1 cellular context compared by ENCODE assay signal in genomic region chr2:8684885-8685696, GRCh38.
TF ChIP-seq lines count a peak whose summit lies in the region.

No MANE protein-coding gene starts in this region.

TF ChIP-seq in A549, 52 proteins besides CTCF, POLR2A, EP300 and RAD21 (continued from another document):
- TF ChIP-seq, protein P1, sequence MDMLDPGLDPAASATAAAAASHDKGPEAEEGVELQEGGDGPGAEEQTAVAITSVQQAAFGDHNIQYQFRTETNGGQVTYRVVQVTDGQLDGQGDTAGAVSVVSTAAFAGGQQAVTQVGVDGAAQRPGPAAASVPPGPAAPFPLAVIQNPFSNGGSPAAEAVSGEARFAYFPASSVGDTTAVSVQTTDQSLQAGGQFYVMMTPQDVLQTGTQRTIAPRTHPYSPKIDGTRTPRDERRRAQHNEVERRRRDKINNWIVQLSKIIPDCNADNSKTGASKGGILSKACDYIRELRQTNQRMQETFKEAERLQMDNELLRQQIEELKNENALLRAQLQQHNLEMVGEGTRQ (IDR thresholded peaks at IDR 0.05) = peak; percentile 53
- TF ChIP-seq, protein P2, sequence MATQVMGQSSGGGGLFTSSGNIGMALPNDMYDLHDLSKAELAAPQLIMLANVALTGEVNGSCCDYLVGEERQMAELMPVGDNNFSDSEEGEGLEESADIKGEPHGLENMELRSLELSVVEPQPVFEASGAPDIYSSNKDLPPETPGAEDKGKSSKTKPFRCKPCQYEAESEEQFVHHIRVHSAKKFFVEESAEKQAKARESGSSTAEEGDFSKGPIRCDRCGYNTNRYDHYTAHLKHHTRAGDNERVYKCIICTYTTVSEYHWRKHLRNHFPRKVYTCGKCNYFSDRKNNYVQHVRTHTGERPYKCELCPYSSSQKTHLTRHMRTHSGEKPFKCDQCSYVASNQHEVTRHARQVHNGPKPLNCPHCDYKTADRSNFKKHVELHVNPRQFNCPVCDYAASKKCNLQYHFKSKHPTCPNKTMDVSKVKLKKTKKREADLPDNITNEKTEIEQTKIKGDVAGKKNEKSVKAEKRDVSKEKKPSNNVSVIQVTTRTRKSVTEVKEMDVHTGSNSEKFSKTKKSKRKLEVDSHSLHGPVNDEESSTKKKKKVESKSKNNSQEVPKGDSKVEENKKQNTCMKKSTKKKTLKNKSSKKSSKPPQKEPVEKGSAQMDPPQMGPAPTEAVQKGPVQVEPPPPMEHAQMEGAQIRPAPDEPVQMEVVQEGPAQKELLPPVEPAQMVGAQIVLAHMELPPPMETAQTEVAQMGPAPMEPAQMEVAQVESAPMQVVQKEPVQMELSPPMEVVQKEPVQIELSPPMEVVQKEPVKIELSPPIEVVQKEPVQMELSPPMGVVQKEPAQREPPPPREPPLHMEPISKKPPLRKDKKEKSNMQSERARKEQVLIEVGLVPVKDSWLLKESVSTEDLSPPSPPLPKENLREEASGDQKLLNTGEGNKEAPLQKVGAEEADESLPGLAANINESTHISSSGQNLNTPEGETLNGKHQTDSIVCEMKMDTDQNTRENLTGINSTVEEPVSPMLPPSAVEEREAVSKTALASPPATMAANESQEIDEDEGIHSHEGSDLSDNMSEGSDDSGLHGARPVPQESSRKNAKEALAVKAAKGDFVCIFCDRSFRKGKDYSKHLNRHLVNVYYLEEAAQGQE (IDR thresholded peaks at IDR 0.05) = no peak
- TF ChIP-seq MAX (IDR thresholded peaks at IDR 0.05) (peak; percentile 99), RARB (CRISPR knock-in tag; IDR thresholded peaks at IDR 0.05) (no peak; the same call in 1 of the 2 replicates)
